Comparison of ENCODE assay signal across 17 cellular contexts in the genomic region with DNA sequence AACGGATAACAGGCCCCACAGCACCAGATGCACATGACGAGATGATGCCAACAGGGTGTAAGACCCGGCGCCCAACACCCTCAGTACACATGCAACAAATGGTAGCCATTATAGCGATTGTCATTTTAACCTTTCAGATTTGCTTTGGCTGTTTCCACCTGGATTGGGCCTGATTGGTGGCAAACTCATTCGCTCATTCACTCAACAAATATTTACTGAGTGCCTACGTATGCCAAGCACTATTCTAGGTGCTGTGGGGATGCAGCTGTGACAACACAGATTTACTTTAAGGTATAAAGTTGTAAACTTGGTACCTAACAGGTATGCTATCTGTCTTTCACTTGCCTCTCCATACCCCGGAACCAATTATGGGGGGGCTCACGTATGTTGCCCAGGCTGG.
DNase-seq lines count a peak whose midpoint lies in the region; ATAC-seq, FAIRE-seq and TF ChIP-seq lines count a peak whose summit lies in the region.
"Had no signal": no experiment of that assay in that cellular context is flagged by ENCODE, and none has a peak within 500 bp of the region (broad histone marks: within the 10 kb centered on the region; RNA-seq: fewer than 3 reads in every experiment).

No MANE protein-coding gene starts in this region.

- CTCF ChIA-PET in HepG2 (lab: Yijun Ruan, JAX; ENCODE audit: low intra/inter-chr PET ratio, low total read pairs), result no interaction called here

- no peak for TF ChIP-seq RAD21 in HepG2 (CRISPR knock-in tag; IDR thresholded peaks at IDR 0.05)

- H2AFZ ChIP-seq in HepG2 (ENCODE audit: low read length), result no peak overlapping the region

- H3K79me2 ChIP-seq in HepG2 (ENCODE audit: insufficient read depth, low read length), result no peaks in the 10 kb centered on the region

- no peaks in the 10 kb centered on the region; the same call in 1 of the 2 replicates for H4K20me1 ChIP-seq in HepG2 (ENCODE audit: insufficient read depth, low read length)

- no peak for TF ChIP-seq POLR2A in HepG2 (IDR thresholded peaks at IDR 0.05; ENCODE audit: insufficient read depth in 1 of 2, low read depth in 2 of 2, low read length in 2 of 2)
- no peak for TF ChIP-seq POLR2A in thyroid gland (IDR thresholded peaks at IDR 0.05)

- 54% methylated on average over 9 of the region's 9 CpGs for WGBS in HepG2 (ENCODE audit: low lambda C conversion rate)
- 92 to 94% methylated on average over 9 of the region's 9 CpGs for WGBS in thyroid gland, 2 donors

- POLR2A ChIA-PET in HepG2 (lab: Yijun Ruan, JAX), result no interaction called here

- DNase-seq in DMS153 (lab: John Stamatoyannopoulos, UW), result peak; percentile 96
- DNase-seq in NCI-H146 (lab: John Stamatoyannopoulos, UW), result peak; percentile 90
- DNase-seq in NCI-H748 (lab: John Stamatoyannopoulos, UW; ENCODE audit: unreplicated experiment), result peak; percentile 94
- DNase-seq in HepG2 (ENCODE audit: low spot score), result no peak
- DNase-seq in thyroid gland, result no peak
- DNase-seq: activated CD4-positive, alpha-beta T cell treated with anti-CD3 and anti-CD28 coated beads, Interleukin-2, amount 50 U/mL, for 1 hour; activated effector memory CD4-positive, alpha-beta T cell treated with anti-CD3 and anti-CD28 coated beads, Interleukin-2, amount 50 U/mL, for 16 hours; NCI-H526 treated with DMSO at 0.1 percent for 48 hours; nephron progenitor cell; stimulated activated CD4-positive, alpha-beta T cell treated with anti-CD3 and anti-CD28 coated beads, Interleukin-1b, Interleukin-23, amount 100 ng/mL, for 48 hours had no signal

- no peak for TF ChIP-seq EP300 in HepG2 (IDR thresholded peaks at IDR 0.05; ENCODE audit: low read depth in 2 of 2, low read length in 2 of 2)
- no peak for TF ChIP-seq EP300 in HepG2 (CRISPR knock-in tag; IDR thresholded peaks at IDR 0.05; ENCODE audit: borderline replicate concordance)

- H3K27ac ChIP-seq in HepG2 (ENCODE audit: extremely low read length, insufficient read depth, low read length) (no peak overlapping the region), thyroid gland (no peak overlapping the region)
- H3K27ac ChIP-seq: coronary artery, SJCRH30, thoracic aorta had no signal

- no peaks in the 10 kb centered on the region for H3K9me3 ChIP-seq in HepG2 (ENCODE audit: low read length)
- H3K9me3 ChIP-seq in thyroid gland, result no peaks in the 10 kb centered on the region
- H3K9me3 ChIP-seq: SJCRH30, thoracic aorta had no signal

- H3K9ac ChIP-seq in HepG2 (ENCODE audit: insufficient read depth, low read depth, low read length), result no peak overlapping the region

- intact Hi-C loops in HepG2 (cut with micrococcal nuclease; ENCODE audit: unreplicated experiment), result no loop called here
- intact Hi-C loops in thyroid gland (cut with DNase I), result no loop called here

- no peaks in the 10 kb centered on the region for H3K36me3 ChIP-seq in HepG2 (replicated peaks in 1 of 2; ENCODE audit: control insufficient read depth in 1 of 2, insufficient read depth in 2 of 2, low read length in 2 of 2)
- H3K36me3 ChIP-seq in thyroid gland, result no peaks in the 10 kb centered on the region
- H3K36me3 ChIP-seq: SJCRH30, thoracic aorta had no signal

- no peak for ATAC-seq in HepG2
- no peak for ATAC-seq in GM19324 (IDR thresholded peaks at IDR 0.05; ENCODE audit: low FRiP score, unreplicated experiment)
- ATAC-seq in GM21390 (IDR thresholded peaks at IDR 0.05; ENCODE audit: unreplicated experiment), result no peak
- ATAC-seq: HCT116; stimulated activated memory B cell treated with anti-CD40 and anti-IgM and Interleukin-4, amounts not matched to agents 10 μg/mL and 1 μg/mL and 100 μg/mL, for 72 hours had no signal

- TF ChIP-seq CTCF in HepG2 (CRISPR knock-in tag; IDR thresholded peaks at IDR 0.05) (no peak), thyroid gland (IDR thresholded peaks at IDR 0.05) (no peak)

- no peak overlapping the region for H3K4me2 ChIP-seq in HepG2 (ENCODE audit: low read depth, low read length)

- no peak for FAIRE-seq in HepG2 (lab: Jason Lieb, UNC)

- H3K4me3 ChIP-seq in HepG2 (replicated peaks in 1 of 3; ENCODE audit: insufficient read depth in 1 of 3, low read depth in 2 of 3, low read length in 3 of 3), result no peak overlapping the region
- no peak overlapping the region for H3K4me3 ChIP-seq in thyroid gland (replicated peaks in 1 of 3)
- H3K4me3 ChIP-seq: coronary artery, SJCRH30, thoracic aorta had no signal

- H3K27me3 ChIP-seq in HepG2 (ENCODE audit: control insufficient read depth in 1 of 2, insufficient read depth in 2 of 2, low read length in 2 of 2), result peaks cover 11 to 50% of the 10 kb centered on the region in 2 experiments; a peak in 4 of 5 replicates
- no peaks in the 10 kb centered on the region for H3K27me3 ChIP-seq in thyroid gland

- BruUV-seq in HepG2 (replicated peaks; lab: Mats Ljungman, UMichigan), result no TSS peak

- H3K4me1 ChIP-seq in HepG2 (ENCODE audit: insufficient read depth, low read length), result no peaks in the 10 kb centered on the region
- H3K4me1 ChIP-seq in thyroid gland, result no peaks in the 10 kb centered on the region

- in situ Hi-C loops in HepG2 (cut with HindIII; ENCODE audit: extremely low pct_ligation_motif_present, low pct_unique_long_range_greater_than_20kb), result no loop called here

TF ChIP-seq in HepG2, 621 proteins besides CTCF, POLR2A, EP300 and RAD21:
- TF ChIP-seq ZSCAN22 (CRISPR knock-in tag; IDR thresholded peaks at IDR 0.05) (no peak), BORCS8-MEF2B (CRISPR knock-in tag; IDR thresholded peaks at IDR 0.05) (no peak), ZNF790 (CRISPR knock-in tag; IDR thresholded peaks at IDR 0.05; ENCODE audit: borderline replicate concordance) (0 out of 2 replicates have a peak, but pooled peaks have one; percentile 34), CREBL2 (CRISPR knock-in tag; IDR thresholded peaks at IDR 0.05; ENCODE audit: borderline replicate concordance) (no peak)

Comparison
In these comparisons a context has a peak if more than half of its experiments do, and no peak if none do; other contexts are left out.
1. DNase-seq: peak in DMS153 (single experiment), NCI-H146 (single experiment) and NCI-H748 (single experiment); none in HepG2 (single experiment) and thyroid gland (0 of 2).